Comparison of ENCODE assay signal across 14 cellular contexts in genomic region chr1:177130426-177130825, GRCh38. TPM values are rescaled to one million over a fixed set of nuclear protein-coding genes. Genes with fewer than 3 reads are reported as not detected.
A peak's percentile ranks its signal among the peaks of the same experiment; 100 is the strongest.
DNase-seq lines count a peak whose midpoint lies in the region; ATAC-seq lines count a peak whose summit lies in the region.
"Had no signal": no experiment of that assay in that cellular context is flagged by ENCODE, and none has a peak within 500 bp of the region (broad histone marks: within the 10 kb centered on the region; RNA-seq: fewer than 3 reads in every experiment).

No MANE protein-coding gene starts in this region.

- no peak overlapping the region for H3K4me3 Mint-ChIP-seq in stimulated activated memory B cell treated with anti-CD40 and anti-IgM and Interleukin-4, amounts not matched to agents 10 μg/mL and 1 μg/mL and 100 μg/mL, for 72 hours
- H3K4me3 Mint-ChIP-seq: CD4-positive, CD25-positive, alpha-beta regulatory T cell had no signal

- H3K27ac Mint-ChIP-seq in stimulated activated memory B cell treated with anti-CD40 and anti-IgM and Interleukin-4, amounts not matched to agents 10 μg/mL and 1 μg/mL and 100 μg/mL, for 72 hours = no peak overlapping the region
- H3K27ac Mint-ChIP-seq: CD4-positive, CD25-positive, alpha-beta regulatory T cell had no signal

- no peaks in the 10 kb centered on the region for H3K36me3 Mint-ChIP-seq in stimulated activated memory B cell treated with anti-CD40 and anti-IgM and Interleukin-4, amounts not matched to agents 10 μg/mL and 1 μg/mL and 100 μg/mL, for 72 hours
- H3K36me3 Mint-ChIP-seq: CD4-positive, CD25-positive, alpha-beta regulatory T cell had no signal

- ATAC-seq in HG02571 (IDR thresholded peaks at IDR 0.05; ENCODE audit: unreplicated experiment) (no peak), HG03442 (IDR thresholded peaks at IDR 0.05; ENCODE audit: unreplicated experiment) (no peak)
- no peak for ATAC-seq in stimulated activated memory B cell treated with anti-CD40 and anti-IgM and Interleukin-4, amounts not matched to agents 10 μg/mL and 1 μg/mL and 100 μg/mL, for 72 hours

- peaks cover 2% of the 10 kb centered on the region for H3K9me3 Mint-ChIP-seq in stimulated activated memory B cell treated with anti-CD40 and anti-IgM and Interleukin-4, amounts not matched to agents 10 μg/mL and 1 μg/mL and 100 μg/mL, for 72 hours

- H3K4me1 Mint-ChIP-seq in stimulated activated memory B cell treated with anti-CD40 and anti-IgM and Interleukin-4, amounts not matched to agents 10 μg/mL and 1 μg/mL and 100 μg/mL, for 72 hours = no peaks in the 10 kb centered on the region
- H3K4me1 Mint-ChIP-seq: CD4-positive, CD25-positive, alpha-beta regulatory T cell had no signal

- DNase-seq in DMS79 (lab: John Stamatoyannopoulos, UW) = peak; percentile 11
- DNase-seq in DMS79 treated with DMSO at 0.1 percent for 48 hours (lab: John Stamatoyannopoulos, UW) = peak; percentile 17
- peak; percentile 83 for DNase-seq in SK-N-DZ (ENCODE audit: low spot score)
- DNase-seq in left kidney (ENCODE audit: low read depth, low spot score) = peak; percentile 74
- no peak for DNase-seq in Kasumi-1 (lab: John Stamatoyannopoulos, UW)
- DNase-seq: ACHN; BE2C; C1 segment of cervical spinal cord; Caco-2; CD4-positive, CD25-positive, alpha-beta regulatory T cell; GF-D8 had no signal

- H3K27me3 Mint-ChIP-seq in stimulated activated memory B cell treated with anti-CD40 and anti-IgM and Interleukin-4, amounts not matched to agents 10 μg/mL and 1 μg/mL and 100 μg/mL, for 72 hours = no peaks in the 10 kb centered on the region
- H3K27me3 Mint-ChIP-seq: CD4-positive, CD25-positive, alpha-beta regulatory T cell had no signal

RNA-seq across cellular contexts. Expression of gene ASTN1, which starts 34.1 kb away (rescaled TPM):
- polyA plus RNA-seq in SK-N-DZ (2014; cell fraction: cytosol; rRNA removed) = 8.3 and 9.7 TPM in 2 replicates
- 5.8 and 8.2 TPM in 2 replicates for polyA plus RNA-seq in SK-N-DZ (2014; cell fraction: nucleus; rRNA removed)
- polyA plus RNA-seq: CD4-positive, CD25-positive, alpha-beta regulatory T cell had no signal

RNA-seq across cellular contexts. Expression of gene BRINP2, which starts 40.3 kb away (rescaled TPM):
- 0.57 and 1.2 TPM in 2 replicates for polyA plus RNA-seq in SK-N-DZ (2014; cell fraction: cytosol; rRNA removed)
- 2.1 and 2.2 TPM in 2 replicates for polyA plus RNA-seq in SK-N-DZ (2014; cell fraction: nucleus; rRNA removed)
- polyA plus RNA-seq: CD4-positive, CD25-positive, alpha-beta regulatory T cell had no signal

Comparison
In these comparisons a context has a peak if more than half of its experiments do, and no peak if none do; other contexts are left out.
1. DNase-seq: peak in DMS79 (single experiment), DMS79 treated with DMSO at 0.1 percent for 48 hours (single experiment), SK-N-DZ (single experiment) and left kidney (single experiment); none in Kasumi-1 (0 of 2).